8 cellular contexts compared by ENCODE assay signal in genomic region chr5:74641014-74641777, GRCh38. TPM values are rescaled to one million over a fixed set of nuclear protein-coding genes. Genes with fewer than 3 reads are reported as not detected.
A peak's percentile ranks its signal among the peaks of the same experiment; 100 is the strongest.
DNase-seq lines count a peak whose midpoint lies in the region; ATAC-seq and TF ChIP-seq lines count a peak whose summit lies in the region.

No MANE protein-coding gene starts in this region.

- H3K4me1 Mint-ChIP-seq in activated B cell treated with CpG ODN at 0.5 μM for 24 hours: peaks cover 32% of the 10 kb centered on the region
- H3K4me1 Mint-ChIP-seq in endodermal cell: peaks cover 41% of the 10 kb centered on the region

- H3K27ac ChIP-seq in endodermal cell (ENCODE audit: low read depth, low read length) (peak overlapping the region; percentile 98), mesenchymal stem cell (ENCODE audit: low read length, poor library complexity, severe bottlenecking) (peak overlapping the region; percentile 90)

- peak overlapping the region; percentile 89 to 93 for H3K4ac ChIP-seq in mesenchymal stem cell (ENCODE audit: low read depth in 1 of 2, low read length in 2 of 2)

- intact Hi-C loops in activated B cell treated with CpG ODN at 0.5 μM for 24 hours (cut with micrococcal nuclease): loop anchor here (2.0 to 10.0 kb wide), 9 partner anchors 44 to 1146 kb away; partner anchors contain the start of genes ANKRA2, BTF3, GFM2 and HEXB

- POLR2A ChIA-PET in HEK293T (lab: Yijun Ruan, JAX) (interaction anchor here (0.5 to 2.3 kb wide), 26 partner anchors 8 to 739 kb away, joined by 3 to 15 read pairs (median 3); no protein-coding TSS in a partner anchor), activated B cell treated with CpG ODN at 0.5 μM for 24 hours (lab: Charles Lee) (interaction anchor here (0.6 to 3.0 kb wide), 10 partner anchors 10 to 748 kb away, joined by 3 to 42 read pairs (median 3); partner anchors contain the start of genes GFM2 and NSA2)

- peak overlapping the region; percentile 78 for H2BK15ac ChIP-seq in mesenchymal stem cell (ENCODE audit: low read depth, poor library complexity, severe bottlenecking)

- H3K36me3 Mint-ChIP-seq in activated B cell treated with CpG ODN at 0.5 μM for 24 hours (ENCODE audit: low read depth) (no peaks in the 10 kb centered on the region), endodermal cell (ENCODE audit: low read depth) (peaks cover 9% of the 10 kb centered on the region)

- H2BK120ac ChIP-seq in mesenchymal stem cell (ENCODE audit: low read depth, low read length): peak overlapping the region; percentile 97

- peak; percentile 16 for ATAC-seq in activated B cell treated with CpG ODN at 0.5 μM for 24 hours (ENCODE audit: low read depth)

- H4K8ac ChIP-seq in mesenchymal stem cell (ENCODE audit: low read length): peak overlapping the region; percentile 97

- H3K4me3 ChIP-seq in endodermal cell (ENCODE audit: low read length) (peak overlapping the region; percentile 99), mesenchymal stem cell (ENCODE audit: insufficient read depth in 1 of 2, low read depth in 1 of 2, low read length in 2 of 2) (peak overlapping the region; percentile 92 to 93)

- H3K23ac ChIP-seq in mesenchymal stem cell (ENCODE audit: low read length in 2 of 2): peak overlapping the region; percentile 8 to 63

- peak overlapping the region; percentile 88 for H3K4me2 ChIP-seq in mesenchymal stem cell (ENCODE audit: low read length, poor library complexity, severe bottlenecking)

- H2BK12ac ChIP-seq in mesenchymal stem cell (ENCODE audit: low read length in 2 of 2): peak overlapping the region; percentile 28 to 81

- H3K27ac Mint-ChIP-seq in activated B cell treated with CpG ODN at 0.5 μM for 24 hours (peak overlapping the region; percentile 65), endodermal cell (peak overlapping the region; percentile 92)

- 0 to 1% methylated on average over 11 to 42 of the region's 42 CpGs for WGBS in endodermal cell (ENCODE audit: insufficient coverage in 1 of 2, insufficient read length in 1 of 2), 2 experiments
- 2% methylated on average over 37 of the region's 42 CpGs for WGBS in mesenchymal stem cell

- H2AK5ac ChIP-seq in mesenchymal stem cell (ENCODE audit: low read length, severe bottlenecking): no peak overlapping the region

- CTCF ChIA-PET in HEK293T (lab: Yijun Ruan, JAX) (interaction anchor here (0.7 to 1.4 kb wide), 5 partner anchors 24 to 611 kb away, joined by 3 to 8 read pairs (median 4); no protein-coding TSS in a partner anchor), activated B cell treated with CpG ODN at 0.5 μM for 24 hours (lab: Charles Lee) (interaction anchor here (0.7 to 4.7 kb wide), 10 partner anchors 9 to 738 kb away, joined by 3 to 30 read pairs (median 4); no protein-coding TSS in a partner anchor)

- peak overlapping the region; percentile 94 for H4K91ac ChIP-seq in mesenchymal stem cell (ENCODE audit: low read length)

- H3K18ac ChIP-seq in mesenchymal stem cell (ENCODE audit: low read depth in 1 of 2, low read length in 2 of 2): peak overlapping the region; percentile 88 to 95

- DNase-seq in GM10266 (ENCODE audit: extremely low spot score) (peak; percentile 27), HEK293T (ENCODE audit: extremely low spot score) (peak; percentile 51), NAMALWA (ENCODE audit: low spot score) (peak; percentile 35), activated B cell treated with CpG ODN at 0.5 μM for 24 hours (peak; percentile 43), endodermal cell (peak; percentile 90), mesenchymal stem cell (peak; percentile 87), NCI-H128 (lab: John Stamatoyannopoulos, UW; ENCODE audit: unreplicated experiment) (no peak)
- DNase-seq in stimulated activated naive CD4-positive, alpha-beta T cell (lab: John Stamatoyannopoulos, UW): peak in 4 of 6 experiments; percentile 12 to 68 (median 42)

- TF ChIP-seq CTCF in GM10266 (IDR thresholded peaks at IDR 0.05; ENCODE audit: control insufficient read depth, insufficient read depth, low read depth, missing control alignments) (no peak), activated B cell treated with CpG ODN at 0.5 μM for 24 hours (IDR thresholded peaks at IDR 0.05) (no peak), endodermal cell (conservative IDR thresholded peaks at IDR 0.05) (no peak)

- H2BK5ac ChIP-seq in mesenchymal stem cell (ENCODE audit: low read depth, low read length, poor library complexity, severe bottlenecking): peak overlapping the region; percentile 63

- H3K36me3 ChIP-seq in endodermal cell (ENCODE audit: control insufficient read depth, insufficient read depth, low read length) (peaks cover 14% of the 10 kb centered on the region), mesenchymal stem cell (ENCODE audit: control insufficient read depth in 1 of 2, insufficient read depth in 2 of 2, low read depth in 1 of 2, low read length in 2 of 2) (peaks cover under 1% of the 10 kb centered on the region in 2 experiments)

- peak overlapping the region; percentile 31 for H3K9ac ChIP-seq in endodermal cell (ENCODE audit: extremely low read depth, low read length, poor library complexity, severe bottlenecking)
- H3K9ac ChIP-seq in mesenchymal stem cell (ENCODE audit: low read length): peak overlapping the region; percentile 92

- peak overlapping the region in 1 of 2 experiments; percentile 37 for H3K14ac ChIP-seq in mesenchymal stem cell (ENCODE audit: low read length in 2 of 2)

- no peaks in the 10 kb centered on the region for H3K9me3 Mint-ChIP-seq in activated B cell treated with CpG ODN at 0.5 μM for 24 hours
- no peaks in the 10 kb centered on the region for H3K9me3 Mint-ChIP-seq in endodermal cell

- no peaks in the 10 kb centered on the region for H3K4me1 ChIP-seq in endodermal cell (ENCODE audit: control insufficient read depth, insufficient read depth, low read length)
- H3K4me1 ChIP-seq in mesenchymal stem cell (ENCODE audit: control insufficient read depth, insufficient read depth, low read depth, low read length): peaks cover 3% of the 10 kb centered on the region

- H3K27me3 ChIP-seq in endodermal cell (ENCODE audit: control insufficient read depth, insufficient read depth, low read length, poor library complexity, severe bottlenecking) (no peaks in the 10 kb centered on the region), mesenchymal stem cell (ENCODE audit: control insufficient read depth in 1 of 2, insufficient read depth in 1 of 2, low read length in 2 of 2) (no peaks in the 10 kb centered on the region)

- H3K4me3 Mint-ChIP-seq in activated B cell treated with CpG ODN at 0.5 μM for 24 hours (peak overlapping the region; percentile 91), endodermal cell (peak overlapping the region; percentile 98)

- H3K27me3 Mint-ChIP-seq in activated B cell treated with CpG ODN at 0.5 μM for 24 hours (peaks cover 3% of the 10 kb centered on the region), endodermal cell (ENCODE audit: insufficient read depth) (peaks cover 14% of the 10 kb centered on the region)

- H3K79me1 ChIP-seq in mesenchymal stem cell (replicated peaks; ENCODE audit: low read length, poor library complexity, severe bottlenecking): no peaks in the 10 kb centered on the region

- no peaks in the 10 kb centered on the region for H3K9me3 ChIP-seq in endodermal cell (ENCODE audit: control insufficient read depth, low read length)
- H3K9me3 ChIP-seq in mesenchymal stem cell (ENCODE audit: control insufficient read depth, low read length): no peaks in the 10 kb centered on the region

- peak overlapping the region; percentile 11 for H2AFZ ChIP-seq in mesenchymal stem cell (ENCODE audit: low read depth, low read length)

TF ChIP-seq in HEK293T, 16 proteins besides CTCF, POLR2A, EP300 and RAD21:
- TF ChIP-seq L3MBTL2 (conservative IDR thresholded peaks at IDR 0.05) (peak; percentile 83), HDGF (IDR thresholded peaks at IDR 0.05; ENCODE audit: borderline replicate concordance) (no peak), SUZ12 (IDR thresholded peaks at IDR 0.05) (no peak), FOXM1 (IDR thresholded peaks at IDR 0.05; ENCODE audit: borderline replicate concordance) (peak; percentile 87)
TF ChIP-seq in HEK293T: peak in this region for 2.

RNA-seq across cellular contexts. Expression of gene ENC1, which starts 0.7 kb away (rescaled TPM):
- total RNA-seq in activated B cell treated with CpG ODN at 0.5 μM for 24 hours: 6.6 and 7.2 TPM in 2 replicates
- total RNA-seq in endodermal cell: 10 to 100 TPM; 64.2 to 70.8 TPM
- polyA plus RNA-seq in endodermal cell (2013, experiment 1 of 2): 157 TPM
- polyA plus RNA-seq in endodermal cell (2013, experiment 2 of 2): 160 TPM
- 30.1 TPM for polyA plus RNA-seq in mesenchymal stem cell (2013, experiment 1 of 2)
- polyA plus RNA-seq in mesenchymal stem cell (2013, experiment 2 of 2): 30.2 TPM

RNA-seq across cellular contexts. Expression of gene HEXB, which starts 43.8 kb away (rescaled TPM):
- 34.5 and 43.2 TPM in 2 replicates for total RNA-seq in activated B cell treated with CpG ODN at 0.5 μM for 24 hours
- 100 to 1,000 TPM in 1 of 2 donors, 10 to 100 TPM in 1; 68.4 to 112 TPM for total RNA-seq in endodermal cell
- 47.2 TPM for polyA plus RNA-seq in endodermal cell (2013, experiment 1 of 2)
- polyA plus RNA-seq in endodermal cell (2013, experiment 2 of 2): 42.9 TPM
- 276 TPM for polyA plus RNA-seq in mesenchymal stem cell (2013, experiment 1 of 2)
- 273 TPM for polyA plus RNA-seq in mesenchymal stem cell (2013, experiment 2 of 2)
